In the genomic region with DNA sequence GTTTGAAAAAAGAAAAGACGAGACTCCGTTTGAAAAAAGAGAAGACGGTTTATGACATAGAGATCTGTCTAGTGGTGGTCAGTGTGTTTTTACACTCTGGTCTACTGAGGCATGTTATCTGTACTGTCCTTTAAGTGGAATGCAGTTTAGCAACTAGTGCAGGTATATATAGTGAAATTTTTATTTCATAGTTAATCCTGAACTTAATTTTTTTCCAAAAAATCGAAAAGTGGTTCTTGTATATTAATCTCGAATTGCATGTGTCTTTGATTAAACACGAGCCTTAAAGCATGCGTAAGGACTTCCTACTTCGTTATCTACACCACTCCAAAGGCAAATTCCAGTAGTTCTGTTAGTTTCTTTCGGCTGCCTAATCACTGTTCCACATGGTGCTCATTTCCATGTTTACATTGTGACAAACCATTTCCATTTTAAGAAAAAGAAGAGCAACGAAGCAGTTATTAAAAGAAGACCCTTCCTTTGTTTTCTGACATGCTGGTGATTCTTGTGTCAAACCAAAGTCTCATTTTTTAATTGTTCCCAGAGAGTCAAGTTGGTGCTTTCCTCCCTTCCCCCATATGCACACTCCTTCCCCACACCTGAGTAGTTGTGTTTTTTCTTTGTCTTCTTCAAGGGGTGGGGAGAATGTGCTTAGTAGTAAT, we compare ENCODE assay signal across 11 cellular contexts. TPM values are rescaled to one million over a fixed set of nuclear protein-coding genes. Genes with fewer than 3 reads are reported as not detected.
DNase-seq lines count a peak whose midpoint lies in the region; ATAC-seq, FAIRE-seq and TF ChIP-seq lines count a peak whose summit lies in the region.
"Had no signal": no experiment of that assay in that cellular context is flagged by ENCODE, and none has a peak within 500 bp of the region (broad histone marks: within the 10 kb centered on the region; RNA-seq: fewer than 3 reads in every experiment).

No MANE protein-coding gene starts in this region.

- H4K20me1 ChIP-seq in neural progenitor cell (ENCODE audit: low read depth) = peaks cover 5% of the 10 kb centered on the region

- WGBS in endodermal cell (ENCODE audit: insufficient coverage in 1 of 2, insufficient read length in 1 of 2), 2 experiments = 74 to 86% methylated on average over 5 to 10 of the region's 10 CpGs

- H3K4me1 ChIP-seq in endodermal cell (ENCODE audit: control insufficient read depth, insufficient read depth, low read length) = peaks cover 4% of the 10 kb centered on the region
- peaks cover 26% of the 10 kb centered on the region for H3K4me1 ChIP-seq in neural progenitor cell

- H3K9me3 Mint-ChIP-seq in endodermal cell = peaks cover 5% of the 10 kb centered on the region
- H3K9me3 Mint-ChIP-seq in neural progenitor cell = peaks cover 17% of the 10 kb centered on the region

- H3K9me3 ChIP-seq in endodermal cell (ENCODE audit: control insufficient read depth, low read length) (no peaks in the 10 kb centered on the region), neural progenitor cell (ENCODE audit: low read depth) (no peaks in the 10 kb centered on the region)

- H3K27ac ChIP-seq in endodermal cell (ENCODE audit: low read depth, low read length) (no peak overlapping the region), neural progenitor cell (no peak overlapping the region)

- H3K36me3 ChIP-seq in endodermal cell (ENCODE audit: control insufficient read depth, insufficient read depth, low read length) (peaks cover 8% of the 10 kb centered on the region), neural progenitor cell (no peaks in the 10 kb centered on the region)
- H3K36me3 ChIP-seq: WERI-Rb-1 had no signal

- peak; percentile 40 for FAIRE-seq in GM12892 (lab: Jason Lieb, UNC)
- FAIRE-seq: GM12891 had no signal

- H3K4me1 Mint-ChIP-seq in endodermal cell (peaks cover 44% of the 10 kb centered on the region), neural progenitor cell (peaks cover 31% of the 10 kb centered on the region)

- H3K27me3 ChIP-seq in endodermal cell (ENCODE audit: control insufficient read depth, insufficient read depth, low read length, poor library complexity, severe bottlenecking) (no peaks in the 10 kb centered on the region), neural progenitor cell (peaks cover 30% of the 10 kb centered on the region)

- H3K4me3 ChIP-seq in endodermal cell (ENCODE audit: low read length) (peak overlapping the region; percentile 98), neural progenitor cell (no peak overlapping the region)

- DNase-seq in GM12892 (ENCODE audit: insufficient read length) (no peak), RKO (ENCODE audit: low spot score) (peak; percentile 31), endodermal cell (no peak), neural progenitor cell (ENCODE audit: low spot score) (no peak), foreskin melanocyte (no peak), HPDE6-E6E7 (ENCODE audit: extremely low spot score) (no peak)
- DNase-seq in stimulated activated CD8-positive, alpha-beta memory T cell treated with anti-CD3 and anti-CD28 coated beads, Interleukin-4, amount 100 ng/mL, for 48 hours = no peak
- DNase-seq: NCI-H2081, WERI-Rb-1 had no signal

- H3F3A ChIP-seq in neural progenitor cell (ENCODE audit: low read depth) = peaks cover 45% of the 10 kb centered on the region

- no peak for ATAC-seq in HG02763 (IDR thresholded peaks at IDR 0.05; ENCODE audit: unreplicated experiment)

- H3K36me3 Mint-ChIP-seq in endodermal cell (ENCODE audit: low read depth) (peaks cover 5% of the 10 kb centered on the region), neural progenitor cell (peaks cover 18% of the 10 kb centered on the region)

- H3K27me3 Mint-ChIP-seq in endodermal cell (ENCODE audit: insufficient read depth) (no peaks in the 10 kb centered on the region), neural progenitor cell (ENCODE audit: insufficient read depth, low read depth) (peaks cover 10% of the 10 kb centered on the region)

- H3K4me3 Mint-ChIP-seq in endodermal cell (peak overlapping the region; percentile 94), neural progenitor cell (peak overlapping the region; percentile 99)

- H3K9ac ChIP-seq in endodermal cell (ENCODE audit: extremely low read depth, low read length, poor library complexity, severe bottlenecking) (no peak overlapping the region), neural progenitor cell (no peak overlapping the region)

- TF ChIP-seq POLR2A in GM12892 (IDR thresholded peaks at IDR 0.05; ENCODE audit: low read depth, low read length) = no peak

- H2AFZ ChIP-seq in neural progenitor cell (replicated peaks) = no peak overlapping the region

- TF ChIP-seq CTCF in endodermal cell (conservative IDR thresholded peaks at IDR 0.05) = no peak
- no peak for TF ChIP-seq CTCF in neural progenitor cell (IDR thresholded peaks at IDR 0.05)

- H3K79me2 ChIP-seq in neural progenitor cell (ENCODE audit: low read depth) = peaks cover 61% of the 10 kb centered on the region

- H3K27ac Mint-ChIP-seq in endodermal cell (peak overlapping the region; percentile 97), neural progenitor cell (no peak overlapping the region)

- peak overlapping the region; percentile 82 for H3K4me2 ChIP-seq in neural progenitor cell

RNA-seq across cellular contexts. Expression of gene SNX9, which starts 2.3 kb away (rescaled TPM):
- 7.8 TPM for polyA plus RNA-seq in GM12892 (2012; ENCODE audit: missing spikeins)
- total RNA-seq in endodermal cell = 10 to 100 TPM; 30.6 to 33.0 TPM
- 18.8 TPM for polyA plus RNA-seq in endodermal cell (2013, experiment 1 of 2)
- 20.0 TPM for polyA plus RNA-seq in endodermal cell (2013, experiment 2 of 2)
- total RNA-seq in neural progenitor cell (ENCODE audit: low replicate concordance) = 16.1 and 17.8 TPM in 2 replicates
